In genomic region chr10:114932225-114932624, GRCh38 we compare ENCODE assay signal across 27 cellular contexts.
"Had no signal": no experiment of that assay in that cellular context is flagged by ENCODE, and none has a peak within 500 bp of the region (broad histone marks: within the 10 kb centered on the region; RNA-seq: fewer than 3 reads in every experiment).

No MANE protein-coding gene starts in this region.

- H3K27ac ChIP-seq: colonic mucosa had no signal

- H3K4me1 Mint-ChIP-seq: activated naive CD4-positive, alpha-beta T cell treated with anti-CD3 and anti-CD28 coated beads, Interleukin-2, amount 10 ng/mL, durations not matched to agents 7 days and 5 days; endodermal cell had no signal

- H3K9me3 ChIP-seq: colonic mucosa had no signal

- H3K4me3 Mint-ChIP-seq: activated CD4-positive, alpha-beta memory T cell treated with anti-CD3 and anti-CD28 coated beads for 36 hours; activated CD4-positive, alpha-beta T cell treated with anti-CD3 and anti-CD28 coated beads for 36 hours; activated CD4-positive, alpha-beta T cell treated with anti-CD3 and anti-CD28 coated beads, Interleukin-2, amount 10 ng/mL, durations not matched to agents 24 days and 14 days; activated CD8-positive, alpha-beta memory T cell treated with anti-CD3 and anti-CD28 coated beads, Interleukin-2, amount 10 ng/mL, durations not matched to agents 7 days and 5 days; activated CD8-positive, alpha-beta T cell treated with anti-CD3 and anti-CD28 coated beads, Interleukin-2, amount 10 ng/mL, durations not matched to agents 7 days and 5 days; activated naive CD4-positive, alpha-beta T cell treated with anti-CD3 and anti-CD28 coated beads, Interleukin-2, amount 10 ng/mL, durations not matched to agents 7 days and 5 days; activated naive CD8-positive, alpha-beta T cell; activated T-helper 1 cell treated with anti-CD3 and anti-CD28 coated beads, Interleukin-12 subunit alpha, Interleukin-12 subunit beta, Interleukin-2, Interleukin-4 antibody, amounts not matched to agents 30 ng/mL and 10 ng/mL and 1 ng/mL, durations not matched to agents 14 hours and 24 hours and 36 hours; endodermal cell had no signal

- H3K27ac Mint-ChIP-seq: activated CD4-positive, alpha-beta memory T cell treated with anti-CD3 and anti-CD28 coated beads for 36 hours; activated CD4-positive, alpha-beta T cell treated with anti-CD3 and anti-CD28 coated beads for 36 hours; activated CD4-positive, alpha-beta T cell treated with anti-CD3 and anti-CD28 coated beads, Interleukin-2, amount 10 ng/mL, durations not matched to agents 24 days and 14 days; activated CD8-positive, alpha-beta memory T cell treated with anti-CD3 and anti-CD28 coated beads, Interleukin-2, amount 10 ng/mL, durations not matched to agents 7 days and 5 days; activated CD8-positive, alpha-beta T cell treated with anti-CD3 and anti-CD28 coated beads, Interleukin-2, amount 10 ng/mL, durations not matched to agents 7 days and 5 days; activated naive CD4-positive, alpha-beta T cell treated with anti-CD3 and anti-CD28 coated beads, Interleukin-2, amount 10 ng/mL, durations not matched to agents 7 days and 5 days; activated naive CD8-positive, alpha-beta T cell; activated T-helper 1 cell treated with anti-CD3 and anti-CD28 coated beads, Interleukin-12 subunit alpha, Interleukin-12 subunit beta, Interleukin-2, Interleukin-4 antibody, amounts not matched to agents 30 ng/mL and 10 ng/mL and 1 ng/mL, durations not matched to agents 14 hours and 24 hours and 36 hours; endodermal cell had no signal

- ATAC-seq: activated CD4-positive, alpha-beta T cell treated with anti-CD3 and anti-CD28 coated beads for 36 hours; activated CD8-positive, alpha-beta memory T cell treated with anti-CD3 and anti-CD28 coated beads, Interleukin-2, amount 10 ng/mL, durations not matched to agents 7 days and 5 days; activated CD8-positive, alpha-beta T cell treated with anti-CD3 and anti-CD28 coated beads, Interleukin-2, amount 10 ng/mL, durations not matched to agents 7 days and 5 days; esophagus mucosa had no signal

- H3K27me3 ChIP-seq: colonic mucosa had no signal

- H3K36me3 Mint-ChIP-seq: activated CD4-positive, alpha-beta memory T cell treated with anti-CD3 and anti-CD28 coated beads for 36 hours; activated naive CD4-positive, alpha-beta T cell treated with anti-CD3 and anti-CD28 coated beads, Interleukin-2, amount 10 ng/mL, durations not matched to agents 7 days and 5 days; activated naive CD8-positive, alpha-beta T cell had no signal

- H3K36me3 ChIP-seq: colonic mucosa had no signal

- H3K9me3 Mint-ChIP-seq: activated CD4-positive, alpha-beta memory T cell treated with anti-CD3 and anti-CD28 coated beads for 36 hours had no signal

- DNase-seq: activated CD4-positive, alpha-beta memory T cell treated with anti-CD3 and anti-CD28 coated beads for 36 hours; activated CD4-positive, alpha-beta T cell treated with anti-CD3 and anti-CD28 coated beads for 36 hours; activated CD4-positive, alpha-beta T cell treated with anti-CD3 and anti-CD28 coated beads, Interleukin-2, amount 10 ng/mL, durations not matched to agents 24 days and 14 days; activated CD4-positive, CD25-positive, alpha-beta regulatory T cell; activated CD4-positive, CD25-positive, alpha-beta regulatory T cell treated with anti-CD3 and anti-CD28 coated beads, Interleukin-2, amount 50 U/mL, for 72 hours; activated CD8-positive, alpha-beta memory T cell treated with anti-CD3 and anti-CD28 coated beads, Interleukin-2, amount 10 ng/mL, durations not matched to agents 7 days and 5 days; activated CD8-positive, alpha-beta memory T cell treated with anti-CD3 and anti-CD28 coated beads, Interleukin-2, amount 50 U/mL, for 4 hours; activated CD8-positive, alpha-beta T cell treated with anti-CD3 and anti-CD28 coated beads, Interleukin-2, amount 10 ng/mL, durations not matched to agents 7 days and 5 days; activated gamma-delta T cell; activated naive CD4-positive, alpha-beta T cell; activated naive CD4-positive, alpha-beta T cell treated with anti-CD3 and anti-CD28 coated beads, Interleukin-2, amount 10 ng/mL, durations not matched to agents 7 days and 5 days; activated T-cell treated with anti-CD3 and anti-CD28 coated beads, Interleukin-2, amount 50 U/mL, for 1 hour; activated T-cell treated with anti-CD3 and anti-CD28 coated beads, Interleukin-2, amount 50 U/mL, for 48 hours; amniotic stem cell; anterior cingulate cortex; central memory CD4-positive, alpha-beta T cell; cerebellar nuclear complex; colonic mucosa; effector memory CD4-positive, alpha-beta T cell; endodermal cell; foreskin fibroblast; T-helper 2 cell had no signal

- H3K4me3 ChIP-seq: colonic mucosa had no signal

- H3K4me1 ChIP-seq: colonic mucosa had no signal

- FAIRE-seq: astrocyte, frontal cortex had no signal

- H3K27me3 Mint-ChIP-seq: activated CD4-positive, alpha-beta T cell treated with anti-CD3 and anti-CD28 coated beads, Interleukin-2, amount 10 ng/mL, durations not matched to agents 24 days and 14 days; activated CD8-positive, alpha-beta memory T cell treated with anti-CD3 and anti-CD28 coated beads, Interleukin-2, amount 10 ng/mL, durations not matched to agents 7 days and 5 days had no signal
